Comparison of ENCODE assay signal across 17 cellular contexts in the genomic region with DNA sequence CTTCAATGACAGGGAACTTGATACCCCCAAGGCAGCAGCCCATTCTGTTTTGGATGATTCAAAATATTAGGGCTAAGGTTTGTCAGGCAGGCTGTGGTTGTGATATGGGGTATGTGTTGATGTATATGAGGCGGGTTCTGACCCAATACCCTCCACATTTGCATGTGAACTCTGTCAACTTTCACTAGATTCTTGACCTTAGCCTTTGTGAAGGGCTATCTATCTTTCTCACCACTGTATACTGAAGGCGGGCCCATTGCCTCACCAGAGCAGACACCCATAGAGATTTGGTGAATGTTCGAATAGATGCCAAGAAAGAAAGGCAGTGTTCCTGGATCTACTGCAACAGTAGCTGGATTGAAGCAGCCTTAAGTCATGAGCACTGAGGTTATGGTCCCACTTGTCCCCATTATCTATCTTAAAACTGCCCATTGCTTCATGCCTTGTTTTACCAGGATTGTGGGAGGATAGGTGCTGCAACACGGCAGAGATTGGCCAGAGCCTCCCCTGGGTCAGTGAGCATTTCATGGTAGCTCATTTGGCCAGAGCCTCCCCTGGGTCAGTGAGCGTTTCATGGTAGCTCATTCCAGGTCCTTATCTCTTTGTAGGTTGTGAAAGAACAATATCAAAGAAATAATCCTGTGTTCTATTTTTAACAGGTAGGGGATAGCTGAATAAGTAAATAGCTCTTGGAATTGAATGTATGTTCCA.
DNase-seq lines count a peak whose midpoint lies in the region; ATAC-seq, FAIRE-seq and TF ChIP-seq lines count a peak whose summit lies in the region.
"Had no signal": no experiment of that assay in that cellular context is flagged by ENCODE, and none has a peak within 500 bp of the region (broad histone marks: within the 10 kb centered on the region; RNA-seq: fewer than 3 reads in every experiment).

No MANE protein-coding gene starts in this region.

- H2AFZ ChIP-seq in GM12878 (ENCODE audit: control insufficient read depth, low read depth, low read length) (no peak overlapping the region), osteoblast (ENCODE audit: low read length) (no peak overlapping the region)

- H3K4me2 ChIP-seq in GM12878 (ENCODE audit: control insufficient read depth, insufficient read depth) (no peak overlapping the region), osteoblast (ENCODE audit: insufficient read depth, low read length) (peak overlapping the region; percentile 12)
- H3K4me2 ChIP-seq: SK-N-SH had no signal

- no peak overlapping the region for H3K9ac ChIP-seq in GM12878 (ENCODE audit: control insufficient read depth, insufficient read depth, low read length)
- H3K9ac ChIP-seq: SK-N-SH had no signal

- peak; percentile 90 for DNase-seq in NCI-H226
- no peak for DNase-seq in GM12878 (ENCODE audit: low read depth, low spot score)
- DNase-seq in osteoblast (ENCODE audit: insufficient read length, low spot score, missing footprints), result no peak
- no peak for DNase-seq in SKM-1 (lab: John Stamatoyannopoulos, UW; ENCODE audit: unreplicated experiment)
- no peak for DNase-seq in NCI-H1417 (lab: John Stamatoyannopoulos, UW)
- DNase-seq in ecto neural progenitor cell (ENCODE audit: low spot score), result no peak
- DNase-seq: DMS 273 treated with DMSO at 0.1 percent for 48 hours, GF-D8, H7, NCI-H1417 treated with DMSO at 0.1 percent for 48 hours, NCI-H2029, NCI-H2171, NCI-H748 treated with DMSO at 0.1 percent for 48 hours, Right ventricle myocardium superior, SK-N-SH had no signal

- BruUV-seq in GM12878 (replicated peaks; lab: Mats Ljungman, UMichigan), result no TSS peak

- 12% methylated on average over 5 of the region's 5 CpGs for WGBS in GM12878 (ENCODE audit: insufficient coverage, insufficient replicate concordance, low lambda C conversion rate, missing lambda C conversion rate)

- SMC1A ChIA-PET in GM12878 (lab: Charles Lee; ENCODE audit: uncharacterized antibody, unreplicated experiment), result interaction anchor here (0.7 kb wide), 1 partner anchor 615 kb away, joined by 3 read pairs; no protein-coding TSS in a partner anchor

- RAD21 ChIA-PET in GM12878 (lab: Charles Lee; ENCODE audit: unreplicated experiment), result no interaction called here

- TF ChIP-seq RAD21 in GM12878 (IDR thresholded peaks at IDR 0.05; ENCODE audit: insufficient read depth, low read depth, low read length), result no peak

- H3K27ac ChIP-seq in GM12878 (ENCODE audit: control insufficient read depth, insufficient read depth) (no peak overlapping the region), osteoblast (ENCODE audit: low read depth, low read length) (peak overlapping the region; percentile 68)
- H3K27ac ChIP-seq: C4-2B had no signal

- in situ Hi-C loops in GM12878 (cut with MboI), result no loop called here

- TF ChIP-seq POLR2A in GM12878 (IDR thresholded peaks at IDR 0.05; ENCODE audit: low read depth, low read length), result no peak

- intact Hi-C loops in GM12878 (cut with micrococcal nuclease; ENCODE audit: unreplicated experiment), result no loop called here

- H3K79me2 ChIP-seq in GM12878 (ENCODE audit: control insufficient read depth, insufficient read depth, low read length) (no peaks in the 10 kb centered on the region), osteoblast (ENCODE audit: insufficient read depth, low read length) (no peaks in the 10 kb centered on the region)

- no peaks in the 10 kb centered on the region for H4K20me1 ChIP-seq in GM12878 (ENCODE audit: control insufficient read depth, insufficient read depth)
- H4K20me1 ChIP-seq in osteoblast (ENCODE audit: insufficient read depth, low read length), result no peaks in the 10 kb centered on the region

- CTCF ChIA-PET in GM12878 (lab: Yijun Ruan, JAX), result interaction anchor here (1.4 kb wide), 1 partner anchor 16 kb away, joined by 3 read pairs; no protein-coding TSS in a partner anchor

- no peaks in the 10 kb centered on the region for H3K4me1 ChIP-seq in GM12878 (ENCODE audit: control insufficient read depth, insufficient read depth, low read length)
- peaks cover 33% of the 10 kb centered on the region for H3K4me1 ChIP-seq in osteoblast (ENCODE audit: insufficient read depth, low read length)

- peak; percentile 47 for ATAC-seq in GM19351 (IDR thresholded peaks at IDR 0.05; ENCODE audit: unreplicated experiment)
- ATAC-seq in GM12878, result peak; percentile 26; the same call in 2 of the 3 replicates

- FAIRE-seq in GM12878 (lab: Jason Lieb, UNC), result no peak

- H3K36me3 ChIP-seq in GM12878 (ENCODE audit: control insufficient read depth in 2 of 2, insufficient read depth in 2 of 2, low read length in 1 of 2) (no peaks in the 10 kb centered on the region), osteoblast (ENCODE audit: insufficient read depth, low read length) (no peaks in the 10 kb centered on the region)

- TF ChIP-seq CTCF in GM12878 (IDR thresholded peaks at IDR 0.05 in 2 of 3, conservative IDR thresholded peaks at IDR 0.05 in 1 of 3; ENCODE audit: control insufficient read depth in 2 of 3, extremely low read depth in 1 of 3, insufficient read depth in 1 of 3, low read depth in 3 of 3, low read length in 3 of 3), result no peak
- TF ChIP-seq CTCF in osteoblast (IDR thresholded peaks at IDR 0.05; ENCODE audit: extremely low read depth, low read depth, low read length), result no peak

- no peaks in the 10 kb centered on the region for H3K9me3 ChIP-seq in GM12878 (replicated peaks; ENCODE audit: control insufficient read depth, insufficient read depth, low read length)
- H3K9me3 ChIP-seq in osteoblast (ENCODE audit: low read depth, low read length), result no peaks in the 10 kb centered on the region
- H3K9me3 ChIP-seq: SK-N-SH had no signal

- H3K27me3 ChIP-seq in GM12878 (replicated peaks in 1 of 2; ENCODE audit: control insufficient read depth in 2 of 2, insufficient read depth in 2 of 2, low read length in 1 of 2), result no peaks in the 10 kb centered on the region
- no peaks in the 10 kb centered on the region for H3K27me3 ChIP-seq in osteoblast (ENCODE audit: insufficient read depth, low read length)

- TF ChIP-seq EP300 in GM12878 (IDR thresholded peaks at IDR 0.05; ENCODE audit: borderline replicate concordance in 1 of 2, control insufficient read depth in 1 of 2, low read depth in 2 of 2, low read length in 2 of 2), result no peak

- POLR2A ChIA-PET in GM12878 (lab: Charles Lee), result interaction anchor here (0.6 kb wide), 1 partner anchor 81 kb away, joined by 3 read pairs; no protein-coding TSS in a partner anchor

- no peak overlapping the region for H3K4me3 ChIP-seq in GM12878
- H3K4me3 ChIP-seq in osteoblast (ENCODE audit: insufficient read depth, low read length), result no peak overlapping the region

TF ChIP-seq in GM12878, 131 proteins besides CTCF, POLR2A, EP300 and RAD21 (continues in another document):
- TF ChIP-seq POLR2AphosphoS5 (IDR thresholded peaks at IDR 0.05; ENCODE audit: low read length), result no peak
- TF ChIP-seq NBN (IDR thresholded peaks at IDR 0.05), result no peak
- no peak for TF ChIP-seq SIN3A (IDR thresholded peaks at IDR 0.05; ENCODE audit: low read depth, low read length)
- no peak for TF ChIP-seq WRNIP1 (IDR thresholded peaks at IDR 0.05; ENCODE audit: borderline replicate concordance, low read depth, low read length)
- TF ChIP-seq JUNB (IDR thresholded peaks at IDR 0.05), result no peak
- TF ChIP-seq, protein P1, sequence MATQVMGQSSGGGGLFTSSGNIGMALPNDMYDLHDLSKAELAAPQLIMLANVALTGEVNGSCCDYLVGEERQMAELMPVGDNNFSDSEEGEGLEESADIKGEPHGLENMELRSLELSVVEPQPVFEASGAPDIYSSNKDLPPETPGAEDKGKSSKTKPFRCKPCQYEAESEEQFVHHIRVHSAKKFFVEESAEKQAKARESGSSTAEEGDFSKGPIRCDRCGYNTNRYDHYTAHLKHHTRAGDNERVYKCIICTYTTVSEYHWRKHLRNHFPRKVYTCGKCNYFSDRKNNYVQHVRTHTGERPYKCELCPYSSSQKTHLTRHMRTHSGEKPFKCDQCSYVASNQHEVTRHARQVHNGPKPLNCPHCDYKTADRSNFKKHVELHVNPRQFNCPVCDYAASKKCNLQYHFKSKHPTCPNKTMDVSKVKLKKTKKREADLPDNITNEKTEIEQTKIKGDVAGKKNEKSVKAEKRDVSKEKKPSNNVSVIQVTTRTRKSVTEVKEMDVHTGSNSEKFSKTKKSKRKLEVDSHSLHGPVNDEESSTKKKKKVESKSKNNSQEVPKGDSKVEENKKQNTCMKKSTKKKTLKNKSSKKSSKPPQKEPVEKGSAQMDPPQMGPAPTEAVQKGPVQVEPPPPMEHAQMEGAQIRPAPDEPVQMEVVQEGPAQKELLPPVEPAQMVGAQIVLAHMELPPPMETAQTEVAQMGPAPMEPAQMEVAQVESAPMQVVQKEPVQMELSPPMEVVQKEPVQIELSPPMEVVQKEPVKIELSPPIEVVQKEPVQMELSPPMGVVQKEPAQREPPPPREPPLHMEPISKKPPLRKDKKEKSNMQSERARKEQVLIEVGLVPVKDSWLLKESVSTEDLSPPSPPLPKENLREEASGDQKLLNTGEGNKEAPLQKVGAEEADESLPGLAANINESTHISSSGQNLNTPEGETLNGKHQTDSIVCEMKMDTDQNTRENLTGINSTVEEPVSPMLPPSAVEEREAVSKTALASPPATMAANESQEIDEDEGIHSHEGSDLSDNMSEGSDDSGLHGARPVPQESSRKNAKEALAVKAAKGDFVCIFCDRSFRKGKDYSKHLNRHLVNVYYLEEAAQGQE (IDR thresholded peaks at IDR 0.05; ENCODE audit: low read depth, low read length), result no peak
- no peak for TF ChIP-seq SREBF2 (IDR thresholded peaks at IDR 0.05; ENCODE audit: low read length)
- TF ChIP-seq SMAD5 (IDR thresholded peaks at IDR 0.05; ENCODE audit: low read depth), result no peak
- TF ChIP-seq, protein P2, sequence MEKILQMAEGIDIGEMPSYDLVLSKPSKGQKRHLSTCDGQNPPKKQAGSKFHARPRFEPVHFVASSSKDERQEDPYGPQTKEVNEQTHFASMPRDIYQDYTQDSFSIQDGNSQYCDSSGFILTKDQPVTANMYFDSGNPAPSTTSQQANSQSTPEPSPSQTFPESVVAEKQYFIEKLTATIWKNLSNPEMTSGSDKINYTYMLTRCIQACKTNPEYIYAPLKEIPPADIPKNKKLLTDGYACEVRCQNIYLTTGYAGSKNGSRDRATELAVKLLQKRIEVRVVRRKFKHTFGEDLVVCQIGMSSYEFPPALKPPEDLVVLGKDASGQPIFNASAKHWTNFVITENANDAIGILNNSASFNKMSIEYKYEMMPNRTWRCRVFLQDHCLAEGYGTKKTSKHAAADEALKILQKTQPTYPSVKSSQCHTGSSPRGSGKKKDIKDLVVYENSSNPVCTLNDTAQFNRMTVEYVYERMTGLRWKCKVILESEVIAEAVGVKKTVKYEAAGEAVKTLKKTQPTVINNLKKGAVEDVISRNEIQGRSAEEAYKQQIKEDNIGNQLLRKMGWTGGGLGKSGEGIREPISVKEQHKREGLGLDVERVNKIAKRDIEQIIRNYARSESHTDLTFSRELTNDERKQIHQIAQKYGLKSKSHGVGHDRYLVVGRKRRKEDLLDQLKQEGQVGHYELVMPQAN (conservative IDR thresholded peaks at IDR 0.05), result no peak
